ENCODE assay signal across 1 cellular context in genomic region chr10:91163269-91163708, GRCh38.
TF ChIP-seq lines count a peak whose summit lies in the region.

No MANE protein-coding gene starts in this region.

TF ChIP-seq in GM12878, 131 proteins besides CTCF, POLR2A, EP300 and RAD21 (continued from another document and continues in another):
- TF ChIP-seq, protein P1, sequence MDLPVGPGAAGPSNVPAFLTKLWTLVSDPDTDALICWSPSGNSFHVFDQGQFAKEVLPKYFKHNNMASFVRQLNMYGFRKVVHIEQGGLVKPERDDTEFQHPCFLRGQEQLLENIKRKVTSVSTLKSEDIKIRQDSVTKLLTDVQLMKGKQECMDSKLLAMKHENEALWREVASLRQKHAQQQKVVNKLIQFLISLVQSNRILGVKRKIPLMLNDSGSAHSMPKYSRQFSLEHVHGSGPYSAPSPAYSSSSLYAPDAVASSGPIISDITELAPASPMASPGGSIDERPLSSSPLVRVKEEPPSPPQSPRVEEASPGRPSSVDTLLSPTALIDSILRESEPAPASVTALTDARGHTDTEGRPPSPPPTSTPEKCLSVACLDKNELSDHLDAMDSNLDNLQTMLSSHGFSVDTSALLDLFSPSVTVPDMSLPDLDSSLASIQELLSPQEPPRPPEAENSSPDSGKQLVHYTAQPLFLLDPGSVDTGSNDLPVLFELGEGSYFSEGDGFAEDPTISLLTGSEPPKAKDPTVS (IDR thresholded peaks at IDR 0.05; ENCODE audit: low read depth, low read length): no peak
- TF ChIP-seq SUZ12 (IDR thresholded peaks at IDR 0.05; ENCODE audit: unreplicated experiment) (no peak), TCF3 (IDR thresholded peaks at IDR 0.05; ENCODE audit: borderline replicate concordance, insufficient read depth, low read depth, low read length) (no peak), ZNF217 (IDR thresholded peaks at IDR 0.05) (peak; percentile 19; the same call in 1 of the 2 replicates), ZBTB33 (IDR thresholded peaks at IDR 0.05) (no peak), ETV6 (conservative IDR thresholded peaks at IDR 0.05 in 1 of 2, IDR thresholded peaks at IDR 0.05 in 1 of 2; ENCODE audit: borderline replicate concordance in 1 of 2, low read depth in 1 of 2) (no peak), KDM1A (IDR thresholded peaks at IDR 0.05; ENCODE audit: borderline replicate concordance) (no peak), REST (IDR thresholded peaks at IDR 0.05; ENCODE audit: low read depth, low read length) (no peak), SMC3 (IDR thresholded peaks at IDR 0.05; ENCODE audit: borderline replicate concordance, low read length) (no peak), MAX (IDR thresholded peaks at IDR 0.05; ENCODE audit: low read depth, low read length) (peak; percentile 26; the same call in 1 of the 2 replicates), SREBF2 (IDR thresholded peaks at IDR 0.05; ENCODE audit: low read length) (no peak), ZZZ3 (IDR thresholded peaks at IDR 0.05; ENCODE audit: control insufficient read depth, insufficient read length, low read depth) (no peak), STAT1 (conservative IDR thresholded peaks at IDR 0.05) (no peak), CBX3 (IDR thresholded peaks at IDR 0.05; ENCODE audit: borderline replicate concordance, low read depth) (no peak), PBX3 (IDR thresholded peaks at IDR 0.05; ENCODE audit: insufficient replicate concordance, low read depth, low read length) (no peak), HDGF (IDR thresholded peaks at IDR 0.05) (no peak), YBX1 (IDR thresholded peaks at IDR 0.05) (no peak), YY1 (IDR thresholded peaks at IDR 0.05; ENCODE audit: low read depth, low read length) (0 out of 2 replicates have a peak, but pooled peaks have one; percentile 38), STAT3 (IDR thresholded peaks at IDR 0.05; ENCODE audit: low read depth, low read length) (no peak), BHLHE40 (IDR thresholded peaks at IDR 0.05; ENCODE audit: borderline replicate concordance in 1 of 2, low read depth in 2 of 2, low read length in 1 of 2) (no peak), EGR1 (IDR thresholded peaks at IDR 0.05; ENCODE audit: borderline replicate concordance in 1 of 2, low read depth in 2 of 2, low read length in 2 of 2) (no peak), ZNF622 (IDR thresholded peaks at IDR 0.05) (no peak), FOS (IDR thresholded peaks at IDR 0.05; ENCODE audit: borderline replicate concordance, extremely low read depth, insufficient read length) (no peak), NR2F1 (conservative IDR thresholded peaks at IDR 0.05) (no peak; the same call in 1 of the 2 replicates), NR2C2 (IDR thresholded peaks at IDR 0.05; ENCODE audit: borderline replicate concordance, control insufficient read depth, insufficient read length, low read depth) (no peak), IKZF1 (conservative IDR thresholded peaks at IDR 0.05) (peak; percentile 69), ASH2L (IDR thresholded peaks at IDR 0.05; ENCODE audit: borderline replicate concordance, low read depth) (0 out of 2 replicates have a peak, but pooled peaks have one; percentile 24), BCLAF1 (IDR thresholded peaks at IDR 0.05) (no peak)
- TF ChIP-seq, protein P2, sequence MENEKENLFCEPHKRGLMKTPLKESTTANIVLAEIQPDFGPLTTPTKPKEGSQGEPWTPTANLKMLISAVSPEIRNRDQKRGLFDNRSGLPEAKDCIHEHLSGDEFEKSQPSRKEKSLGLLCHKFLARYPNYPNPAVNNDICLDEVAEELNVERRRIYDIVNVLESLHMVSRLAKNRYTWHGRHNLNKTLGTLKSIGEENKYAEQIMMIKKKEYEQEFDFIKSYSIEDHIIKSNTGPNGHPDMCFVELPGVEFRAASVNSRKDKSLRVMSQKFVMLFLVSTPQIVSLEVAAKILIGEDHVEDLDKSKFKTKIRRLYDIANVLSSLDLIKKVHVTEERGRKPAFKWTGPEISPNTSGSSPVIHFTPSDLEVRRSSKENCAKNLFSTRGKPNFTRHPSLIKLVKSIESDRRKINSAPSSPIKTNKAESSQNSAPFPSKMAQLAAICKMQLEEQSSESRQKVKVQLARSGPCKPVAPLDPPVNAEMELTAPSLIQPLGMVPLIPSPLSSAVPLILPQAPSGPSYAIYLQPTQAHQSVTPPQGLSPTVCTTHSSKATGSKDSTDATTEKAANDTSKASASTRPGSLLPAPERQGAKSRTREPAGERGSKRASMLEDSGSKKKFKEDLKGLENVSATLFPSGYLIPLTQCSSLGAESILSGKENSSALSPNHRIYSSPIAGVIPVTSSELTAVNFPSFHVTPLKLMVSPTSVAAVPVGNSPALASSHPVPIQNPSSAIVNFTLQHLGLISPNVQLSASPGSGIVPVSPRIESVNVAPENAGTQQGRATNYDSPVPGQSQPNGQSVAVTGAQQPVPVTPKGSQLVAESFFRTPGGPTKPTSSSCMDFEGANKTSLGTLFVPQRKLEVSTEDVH (IDR thresholded peaks at IDR 0.05; ENCODE audit: low read depth, partially characterized antibody): no peak
- TF ChIP-seq, protein P3, sequence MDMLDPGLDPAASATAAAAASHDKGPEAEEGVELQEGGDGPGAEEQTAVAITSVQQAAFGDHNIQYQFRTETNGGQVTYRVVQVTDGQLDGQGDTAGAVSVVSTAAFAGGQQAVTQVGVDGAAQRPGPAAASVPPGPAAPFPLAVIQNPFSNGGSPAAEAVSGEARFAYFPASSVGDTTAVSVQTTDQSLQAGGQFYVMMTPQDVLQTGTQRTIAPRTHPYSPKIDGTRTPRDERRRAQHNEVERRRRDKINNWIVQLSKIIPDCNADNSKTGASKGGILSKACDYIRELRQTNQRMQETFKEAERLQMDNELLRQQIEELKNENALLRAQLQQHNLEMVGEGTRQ (IDR thresholded peaks at IDR 0.05; ENCODE audit: borderline replicate concordance, low read depth, low read length): no peak
- TF ChIP-seq, protein P4, sequence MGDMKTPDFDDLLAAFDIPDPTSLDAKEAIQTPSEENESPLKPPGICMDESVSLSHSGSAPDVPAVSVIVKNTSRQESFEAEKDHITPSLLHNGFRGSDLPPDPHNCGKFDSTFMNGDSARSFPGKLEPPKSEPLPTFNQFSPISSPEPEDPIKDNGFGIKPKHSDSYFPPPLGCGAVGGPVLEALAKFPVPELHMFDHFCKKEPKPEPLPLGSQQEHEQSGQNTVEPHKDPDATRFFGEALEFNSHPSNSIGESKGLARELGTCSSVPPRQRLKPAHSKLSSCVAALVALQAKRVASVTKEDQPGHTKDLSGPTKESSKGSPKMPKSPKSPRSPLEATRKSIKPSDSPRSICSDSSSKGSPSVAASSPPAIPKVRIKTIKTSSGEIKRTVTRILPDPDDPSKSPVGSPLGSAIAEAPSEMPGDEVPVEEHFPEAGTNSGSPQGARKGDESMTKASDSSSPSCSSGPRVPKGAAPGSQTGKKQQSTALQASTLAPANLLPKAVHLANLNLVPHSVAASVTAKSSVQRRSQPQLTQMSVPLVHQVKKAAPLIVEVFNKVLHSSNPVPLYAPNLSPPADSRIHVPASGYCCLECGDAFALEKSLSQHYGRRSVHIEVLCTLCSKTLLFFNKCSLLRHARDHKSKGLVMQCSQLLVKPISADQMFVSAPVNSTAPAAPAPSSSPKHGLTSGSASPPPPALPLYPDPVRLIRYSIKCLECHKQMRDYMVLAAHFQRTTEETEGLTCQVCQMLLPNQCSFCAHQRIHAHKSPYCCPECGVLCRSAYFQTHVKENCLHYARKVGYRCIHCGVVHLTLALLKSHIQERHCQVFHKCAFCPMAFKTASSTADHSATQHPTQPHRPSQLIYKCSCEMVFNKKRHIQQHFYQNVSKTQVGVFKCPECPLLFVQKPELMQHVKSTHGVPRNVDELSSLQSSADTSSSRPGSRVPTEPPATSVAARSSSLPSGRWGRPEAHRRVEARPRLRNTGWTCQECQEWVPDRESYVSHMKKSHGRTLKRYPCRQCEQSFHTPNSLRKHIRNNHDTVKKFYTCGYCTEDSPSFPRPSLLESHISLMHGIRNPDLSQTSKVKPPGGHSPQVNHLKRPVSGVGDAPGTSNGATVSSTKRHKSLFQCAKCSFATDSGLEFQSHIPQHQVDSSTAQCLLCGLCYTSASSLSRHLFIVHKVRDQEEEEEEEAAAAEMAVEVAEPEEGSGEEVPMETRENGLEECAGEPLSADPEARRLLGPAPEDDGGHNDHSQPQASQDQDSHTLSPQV (IDR thresholded peaks at IDR 0.05): no peak
- TF ChIP-seq, protein P5, sequence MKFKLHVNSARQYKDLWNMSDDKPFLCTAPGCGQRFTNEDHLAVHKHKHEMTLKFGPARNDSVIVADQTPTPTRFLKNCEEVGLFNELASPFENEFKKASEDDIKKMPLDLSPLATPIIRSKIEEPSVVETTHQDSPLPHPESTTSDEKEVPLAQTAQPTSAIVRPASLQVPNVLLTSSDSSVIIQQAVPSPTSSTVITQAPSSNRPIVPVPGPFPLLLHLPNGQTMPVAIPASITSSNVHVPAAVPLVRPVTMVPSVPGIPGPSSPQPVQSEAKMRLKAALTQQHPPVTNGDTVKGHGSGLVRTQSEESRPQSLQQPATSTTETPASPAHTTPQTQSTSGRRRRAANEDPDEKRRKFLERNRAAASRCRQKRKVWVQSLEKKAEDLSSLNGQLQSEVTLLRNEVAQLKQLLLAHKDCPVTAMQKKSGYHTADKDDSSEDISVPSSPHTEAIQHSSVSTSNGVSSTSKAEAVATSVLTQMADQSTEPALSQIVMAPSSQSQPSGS (IDR thresholded peaks at IDR 0.05; ENCODE audit: low read length): no peak
- TF ChIP-seq, protein P6, sequence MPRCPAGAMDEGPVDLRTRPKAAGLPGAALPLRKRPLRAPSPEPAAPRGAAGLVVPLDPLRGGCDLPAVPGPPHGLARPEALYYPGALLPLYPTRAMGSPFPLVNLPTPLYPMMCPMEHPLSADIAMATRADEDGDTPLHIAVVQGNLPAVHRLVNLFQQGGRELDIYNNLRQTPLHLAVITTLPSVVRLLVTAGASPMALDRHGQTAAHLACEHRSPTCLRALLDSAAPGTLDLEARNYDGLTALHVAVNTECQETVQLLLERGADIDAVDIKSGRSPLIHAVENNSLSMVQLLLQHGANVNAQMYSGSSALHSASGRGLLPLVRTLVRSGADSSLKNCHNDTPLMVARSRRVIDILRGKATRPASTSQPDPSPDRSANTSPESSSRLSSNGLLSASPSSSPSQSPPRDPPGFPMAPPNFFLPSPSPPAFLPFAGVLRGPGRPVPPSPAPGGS (IDR thresholded peaks at IDR 0.05; ENCODE audit: borderline replicate concordance, insufficient read depth, low read depth, low read length, poor library complexity, severe bottlenecking): no peak
